Comparison of ENCODE assay signal across 8 cellular contexts in genomic region chr3:154122096-154122911, GRCh38. TPM values are rescaled to one million over a fixed set of nuclear protein-coding genes. Genes with fewer than 3 reads are reported as not detected.
DNase-seq lines count a peak whose midpoint lies in the region; ATAC-seq and TF ChIP-seq lines count a peak whose summit lies in the region.

No MANE protein-coding gene starts in this region.

- H3K27ac Mint-ChIP-seq in CD8-positive, alpha-beta T cell: no peak overlapping the region
- no peak overlapping the region for H3K27ac Mint-ChIP-seq in activated T-helper 1 cell treated with anti-CD3 and anti-CD28 coated beads, Interleukin-12 subunit alpha, Interleukin-12 subunit beta, Interleukin-2, Interleukin-4 antibody, amounts not matched to agents 30 ng/mL and 10 ng/mL and 1 ng/mL, durations not matched to agents 14 hours and 24 hours and 36 hours

- TF ChIP-seq CTCF in CD8-positive, alpha-beta T cell (IDR thresholded peaks at IDR 0.05): no peak
- no peak for TF ChIP-seq CTCF in right atrium auricular region (IDR thresholded peaks at IDR 0.05)
- TF ChIP-seq CTCF in retinal pigment epithelial cell (conservative IDR thresholded peaks at IDR 0.05; ENCODE audit: low read depth, low read length): no peak

- CTCF ChIA-PET in CD8-positive, alpha-beta T cell (lab: Charles Lee): no interaction called here

- intact Hi-C loops in CD8-positive, alpha-beta T cell (cut with DNase I, micrococcal nuclease): no loop called here
- intact Hi-C loops in activated T-helper 1 cell treated with anti-CD3 and anti-CD28 coated beads, Interleukin-12 subunit alpha, Interleukin-12 subunit beta, Interleukin-2, Interleukin-4 antibody, amounts not matched to agents 30 ng/mL and 10 ng/mL and 1 ng/mL, durations not matched to agents 14 hours and 24 hours and 36 hours (cut with micrococcal nuclease): loop anchor here (5.0 kb wide), 1 partner anchor 115 kb away; no protein-coding TSS in a partner anchor

- no peak for DNase-seq in CD8-positive, alpha-beta T cell
- no peak for DNase-seq in activated T-helper 1 cell treated with anti-CD3 and anti-CD28 coated beads, Interleukin-12 subunit alpha, Interleukin-12 subunit beta, Interleukin-2, Interleukin-4 antibody, amounts not matched to agents 30 ng/mL and 10 ng/mL and 1 ng/mL, durations not matched to agents 14 hours and 24 hours and 36 hours (ENCODE audit: low spot score)
- no peak for DNase-seq in right atrium auricular region (ENCODE audit: low spot score)
- DNase-seq in retinal pigment epithelial cell (ENCODE audit: low read depth): no peak
- no peak for DNase-seq in NCI-H1930 (lab: John Stamatoyannopoulos, UW)
- DNase-seq in effector CD4-positive, alpha-beta T cell: no peak
- no peak for DNase-seq in NCI-H446 treated with DMSO at 0.1 percent for 48 hours (lab: John Stamatoyannopoulos, UW)

- H3K4me1 ChIP-seq in CD8-positive, alpha-beta T cell (ENCODE audit: insufficient read depth, low read length): peaks cover 11% of the 10 kb centered on the region
- peaks cover 0 to 8% of the 10 kb centered on the region in 2 donors for H3K4me1 ChIP-seq in right atrium auricular region

- H3K36me3 ChIP-seq in CD8-positive, alpha-beta T cell (ENCODE audit: insufficient read depth, low read length): no peaks in the 10 kb centered on the region
- no peaks in the 10 kb centered on the region for H3K36me3 ChIP-seq in right atrium auricular region

- H3K27ac ChIP-seq in CD8-positive, alpha-beta T cell (ENCODE audit: low read depth, low read length): no peak overlapping the region
- H3K27ac ChIP-seq in right atrium auricular region: peak overlapping the region; percentile 78

- H3K9me3 ChIP-seq in CD8-positive, alpha-beta T cell (ENCODE audit: low read length): no peaks in the 10 kb centered on the region
- H3K9me3 ChIP-seq in right atrium auricular region: no peaks in the 10 kb centered on the region

- H3K4me1 Mint-ChIP-seq in CD8-positive, alpha-beta T cell (ENCODE audit: low read depth): peaks cover 19% of the 10 kb centered on the region
- peaks cover 18% of the 10 kb centered on the region for H3K4me1 Mint-ChIP-seq in activated T-helper 1 cell treated with anti-CD3 and anti-CD28 coated beads, Interleukin-12 subunit alpha, Interleukin-12 subunit beta, Interleukin-2, Interleukin-4 antibody, amounts not matched to agents 30 ng/mL and 10 ng/mL and 1 ng/mL, durations not matched to agents 14 hours and 24 hours and 36 hours (ENCODE audit: low read depth)

- H3K9me3 Mint-ChIP-seq in CD8-positive, alpha-beta T cell: no peaks in the 10 kb centered on the region
- no peaks in the 10 kb centered on the region for H3K9me3 Mint-ChIP-seq in activated T-helper 1 cell treated with anti-CD3 and anti-CD28 coated beads, Interleukin-12 subunit alpha, Interleukin-12 subunit beta, Interleukin-2, Interleukin-4 antibody, amounts not matched to agents 30 ng/mL and 10 ng/mL and 1 ng/mL, durations not matched to agents 14 hours and 24 hours and 36 hours

- POLR2A ChIA-PET in CD8-positive, alpha-beta T cell (lab: Charles Lee): no interaction called here

- H3K36me3 Mint-ChIP-seq in CD8-positive, alpha-beta T cell: no peaks in the 10 kb centered on the region
- H3K36me3 Mint-ChIP-seq in activated T-helper 1 cell treated with anti-CD3 and anti-CD28 coated beads, Interleukin-12 subunit alpha, Interleukin-12 subunit beta, Interleukin-2, Interleukin-4 antibody, amounts not matched to agents 30 ng/mL and 10 ng/mL and 1 ng/mL, durations not matched to agents 14 hours and 24 hours and 36 hours (ENCODE audit: low read depth): peaks cover 4% of the 10 kb centered on the region

- no peak for ATAC-seq in CD8-positive, alpha-beta T cell
- peak; percentile 10 for ATAC-seq in HG02588 (IDR thresholded peaks at IDR 0.05; ENCODE audit: unreplicated experiment)

- H3K4me3 Mint-ChIP-seq in CD8-positive, alpha-beta T cell: peak overlapping the region; percentile 78
- H3K4me3 Mint-ChIP-seq in activated T-helper 1 cell treated with anti-CD3 and anti-CD28 coated beads, Interleukin-12 subunit alpha, Interleukin-12 subunit beta, Interleukin-2, Interleukin-4 antibody, amounts not matched to agents 30 ng/mL and 10 ng/mL and 1 ng/mL, durations not matched to agents 14 hours and 24 hours and 36 hours: peak overlapping the region; percentile 79

- H3K4me3 ChIP-seq in CD8-positive, alpha-beta T cell (ENCODE audit: low read depth, low read length): peak overlapping the region; percentile 60
- peak overlapping the region; percentile 73 to 81 for H3K4me3 ChIP-seq in right atrium auricular region
- H3K4me3 ChIP-seq in retinal pigment epithelial cell (ENCODE audit: low read length): peak overlapping the region; percentile 80

- peaks cover 13% of the 10 kb centered on the region for H3K27me3 ChIP-seq in CD8-positive, alpha-beta T cell (ENCODE audit: insufficient read depth, low read length)
- no peaks in the 10 kb centered on the region for H3K27me3 ChIP-seq in right atrium auricular region

- peaks cover 52% of the 10 kb centered on the region for H3K27me3 Mint-ChIP-seq in CD8-positive, alpha-beta T cell (ENCODE audit: low read depth)
- H3K27me3 Mint-ChIP-seq in activated T-helper 1 cell treated with anti-CD3 and anti-CD28 coated beads, Interleukin-12 subunit alpha, Interleukin-12 subunit beta, Interleukin-2, Interleukin-4 antibody, amounts not matched to agents 30 ng/mL and 10 ng/mL and 1 ng/mL, durations not matched to agents 14 hours and 24 hours and 36 hours (ENCODE audit: insufficient read depth): peaks cover 69% of the 10 kb centered on the region

RNA-seq across cellular contexts. Expression of gene ARHGEF26, which starts 1.1 kb away (rescaled TPM):
- under 1 TPM in 1 of 2 experiments, not detected in 1; 0.08 TPM for total RNA-seq in CD8-positive, alpha-beta T cell
- 0.22 TPM in 1 of 2 replicates, not detected in the other for total RNA-seq in activated T-helper 1 cell treated with anti-CD3 and anti-CD28 coated beads, Interleukin-12 subunit alpha, Interleukin-12 subunit beta, Interleukin-2, Interleukin-4 antibody, amounts not matched to agents 30 ng/mL and 10 ng/mL and 1 ng/mL, durations not matched to agents 14 hours and 24 hours and 36 hours
- 1 to 10 TPM; 6.9 to 8.1 TPM for total RNA-seq in right atrium auricular region
